In genomic region chr20:17660667-17661066, GRCh38 we compare ENCODE assay signal across 18 cellular contexts. TPM values are rescaled to one million over a fixed set of nuclear protein-coding genes. Genes with fewer than 3 reads are reported as not detected.
DNase-seq lines count a peak whose midpoint lies in the region; ATAC-seq and TF ChIP-seq lines count a peak whose summit lies in the region.
"Had no signal": no experiment of that assay in that cellular context is flagged by ENCODE, and none has a peak within 500 bp of the region (broad histone marks: within the 10 kb centered on the region; RNA-seq: fewer than 3 reads in every experiment).

No MANE protein-coding gene starts in this region.

- H3K36me3 Mint-ChIP-seq in WTC11 = peaks cover 45% of the 10 kb centered on the region
- peaks cover 23% of the 10 kb centered on the region for H3K36me3 Mint-ChIP-seq in activated T-cell treated with anti-CD3 and anti-CD28 coated beads, Interleukin-2, amount 50 U/mL, for 24 hours (ENCODE audit: low read depth)

- H3F3A ChIP-seq in smooth muscle cell (ENCODE audit: low read depth) = peaks cover 41% of the 10 kb centered on the region

- in situ Hi-C loops in GM13976 (cut with MboI; ENCODE audit: low sequenced_read_pairs, unreplicated experiment) = no loop called here

- peaks cover 13% of the 10 kb centered on the region for H3K4me1 ChIP-seq in right cardiac atrium (ENCODE audit: control insufficient read depth, insufficient read depth, low read length)
- H3K4me1 ChIP-seq in smooth muscle cell (ENCODE audit: low read depth) = peaks cover 21% of the 10 kb centered on the region

- H3K4me3 ChIP-seq in right cardiac atrium (ENCODE audit: low read length) = no peak overlapping the region
- H3K4me3 ChIP-seq in smooth muscle cell = no peak overlapping the region

- peak overlapping the region; percentile 84 for H3K27ac ChIP-seq in right cardiac atrium (ENCODE audit: low read length)
- H3K27ac ChIP-seq in smooth muscle cell (ENCODE audit: low read depth) = peak overlapping the region; percentile 89
- H3K27ac ChIP-seq: HL-60, RWPE1 had no signal

- H3K9me3 ChIP-seq in right cardiac atrium (ENCODE audit: control insufficient read depth, low read length) (no peaks in the 10 kb centered on the region), smooth muscle cell (replicated peaks; ENCODE audit: low read depth) (no peaks in the 10 kb centered on the region)

- H3K27ac Mint-ChIP-seq in WTC11 = peak overlapping the region; percentile 40; the same call in 1 of the 2 replicates
- H3K27ac Mint-ChIP-seq in activated T-cell treated with anti-CD3 and anti-CD28 coated beads, Interleukin-2, amount 50 U/mL, for 24 hours = no peak overlapping the region
- H3K27ac Mint-ChIP-seq: activated CD8-positive, alpha-beta T cell treated with anti-CD3 and anti-CD28 coated beads, Interleukin-2, amount 10 ng/mL, durations not matched to agents 7 days and 5 days; memory B cell had no signal

- no peak overlapping the region for H3K9ac ChIP-seq in smooth muscle cell (ENCODE audit: low read depth)

- peaks cover 67% of the 10 kb centered on the region for H3K4me1 Mint-ChIP-seq in WTC11
- peaks cover 41% of the 10 kb centered on the region for H3K4me1 Mint-ChIP-seq in activated T-cell treated with anti-CD3 and anti-CD28 coated beads, Interleukin-2, amount 50 U/mL, for 24 hours (ENCODE audit: low read depth)
- H3K4me1 Mint-ChIP-seq: memory B cell had no signal

- TF ChIP-seq CTCF in GM13976 (IDR thresholded peaks at IDR 0.05; ENCODE audit: borderline replicate concordance, control extremely low read depth, extremely low read depth, insufficient read depth, missing control alignments) = no peak
- TF ChIP-seq CTCF in WTC11 (IDR thresholded peaks at IDR 0.05) = no peak
- no peak for TF ChIP-seq CTCF in smooth muscle cell (IDR thresholded peaks at IDR 0.05; ENCODE audit: borderline replicate concordance, insufficient read depth, poor library complexity, severe bottlenecking)

- DNase-seq in GM13976 (ENCODE audit: low spot score) (peak; percentile 15), WTC11 (ENCODE audit: low spot score) (no peak), right cardiac atrium (peak in 1 of 3 donors; percentile 23), smooth muscle cell (lab: John Stamatoyannopoulos, UW; ENCODE audit: unreplicated experiment) (no peak), RKO (ENCODE audit: low spot score) (no peak), Ammon's horn (ENCODE audit: low spot score) (no peak), dermis blood vessel endothelial cell (no peak)
- no peak for DNase-seq in activated T-cell treated with anti-CD3 and anti-CD28 coated beads, Interleukin-2, amount 50 U/mL, for 24 hours
- DNase-seq: activated CD8-positive, alpha-beta T cell treated with anti-CD3 and anti-CD28 coated beads, Interleukin-2, amount 10 ng/mL, durations not matched to agents 7 days and 5 days; activated naive CD4-positive, alpha-beta T cell; CD4-positive, alpha-beta memory T cell; GF-D8; NCI-H187 treated with DMSO at 0.1 percent for 48 hours; NCI-H526; stimulated activated CD4-positive, alpha-beta T cell treated with anti-CD3 and anti-CD28 coated beads, Interleukin-2, amount 100 ng/mL, for 48 hours had no signal

- H3K27me3 Mint-ChIP-seq in WTC11 (ENCODE audit: low read depth) = no peaks in the 10 kb centered on the region
- no peaks in the 10 kb centered on the region for H3K27me3 Mint-ChIP-seq in activated T-cell treated with anti-CD3 and anti-CD28 coated beads, Interleukin-2, amount 50 U/mL, for 24 hours
- H3K27me3 Mint-ChIP-seq: CD4-positive, alpha-beta memory T cell; memory B cell had no signal

- H3K79me2 ChIP-seq in smooth muscle cell (ENCODE audit: low read depth) = peaks cover 100% of the 10 kb centered on the region

- H2AFZ ChIP-seq in smooth muscle cell (ENCODE audit: low read depth) = no peak overlapping the region

- H3K36me3 ChIP-seq in smooth muscle cell (ENCODE audit: low read depth) = peaks cover 6% of the 10 kb centered on the region

- no peak overlapping the region for H3K4me3 Mint-ChIP-seq in WTC11
- H3K4me3 Mint-ChIP-seq in activated T-cell treated with anti-CD3 and anti-CD28 coated beads, Interleukin-2, amount 50 U/mL, for 24 hours = no peak overlapping the region
- H3K4me3 Mint-ChIP-seq: activated CD8-positive, alpha-beta T cell treated with anti-CD3 and anti-CD28 coated beads, Interleukin-2, amount 10 ng/mL, durations not matched to agents 7 days and 5 days; CD4-positive, alpha-beta memory T cell; memory B cell had no signal

- H4K20me1 ChIP-seq in smooth muscle cell (ENCODE audit: low read depth) = peaks cover 100% of the 10 kb centered on the region

- 69% methylated on average over 6 of the region's 6 CpGs for WGBS in right cardiac atrium
- 94% methylated on average over 6 of the region's 6 CpGs for WGBS in smooth muscle cell (ENCODE audit: low lambda C conversion rate)

- CTCF ChIA-PET in WTC11 (lab: Charles Lee) = interaction anchor here (1.1 kb wide), 1 partner anchor 12 kb away, joined by 3 read pairs; no protein-coding TSS in a partner anchor

- H3K27me3 ChIP-seq in right cardiac atrium (ENCODE audit: control insufficient read depth, insufficient read depth) (no peaks in the 10 kb centered on the region), smooth muscle cell (ENCODE audit: low read depth) (no peaks in the 10 kb centered on the region)

- H3K9me3 Mint-ChIP-seq in WTC11 = peaks cover 16% of the 10 kb centered on the region
- no peaks in the 10 kb centered on the region for H3K9me3 Mint-ChIP-seq in activated T-cell treated with anti-CD3 and anti-CD28 coated beads, Interleukin-2, amount 50 U/mL, for 24 hours

- intact Hi-C loops in right cardiac atrium (cut with DNase I) = no loop called here

- no peak for ATAC-seq in WTC11
- peak in 1 of 2 donors; percentile 2 for ATAC-seq in right cardiac atrium
- ATAC-seq: activated CD8-positive, alpha-beta T cell treated with anti-CD3 and anti-CD28 coated beads, Interleukin-2, amount 10 ng/mL, durations not matched to agents 7 days and 5 days had no signal

- POLR2A ChIA-PET in WTC11 (lab: Charles Lee) = no interaction called here

- H3K4me2 ChIP-seq in smooth muscle cell = no peak overlapping the region

TF ChIP-seq in WTC11, 78 proteins besides CTCF, POLR2A, EP300 and RAD21:
- TF ChIP-seq ATF3 (CRISPR knock-in tag; conservative IDR thresholded peaks at IDR 0.05) (no peak), ZNF232 (CRISPR knock-in tag; IDR thresholded peaks at IDR 0.05) (no peak), ZNF263 (CRISPR knock-in tag; IDR thresholded peaks at IDR 0.05; ENCODE audit: low read depth) (no peak), ZNF671 (CRISPR knock-in tag; IDR thresholded peaks at IDR 0.05) (no peak), FOXP1 (CRISPR knock-in tag; IDR thresholded peaks at IDR 0.05; ENCODE audit: borderline replicate concordance) (no peak), SOX15 (CRISPR knock-in tag; IDR thresholded peaks at IDR 0.05) (no peak), ESRRA (CRISPR knock-in tag; IDR thresholded peaks at IDR 0.05; ENCODE audit: borderline replicate concordance) (no peak), NR1H2 (CRISPR knock-in tag; IDR thresholded peaks at IDR 0.05) (no peak)

RNA-seq across cellular contexts. Expression of gene RRBP1, which starts 21.4 kb away (rescaled TPM):
- total RNA-seq in WTC11 (2021) = 161 to 171 TPM (median 162 TPM) in 3 replicates
- 100 to 1,000 TPM in 1 of 4 donors, 10 to 100 TPM in 3; 49.8 to 120 (median 57.1) TPM for total RNA-seq in right cardiac atrium
- polyA plus RNA-seq in right cardiac atrium = 38.2 TPM
- 142 and 180 TPM in 2 replicates for total RNA-seq in smooth muscle cell
- 224 and 226 TPM in 2 replicates for polyA plus RNA-seq in smooth muscle cell
- total RNA-seq in dermis blood vessel endothelial cell = 123 and 224 TPM in 2 replicates

RNA-seq across cellular contexts. Expression of gene BANF2, which starts 39.1 kb away (rescaled TPM):
- total RNA-seq in WTC11 (2021) (not detected in 3 replicates), right cardiac atrium (not detected), smooth muscle cell (not detected in 2 replicates), dermis blood vessel endothelial cell (not detected in 2 replicates)
- polyA plus RNA-seq in right cardiac atrium (not detected), smooth muscle cell (not detected in 2 replicates)
- total RNA-seq: activated CD8-positive, alpha-beta T cell treated with anti-CD3 and anti-CD28 coated beads, Interleukin-2, amount 10 ng/mL, durations not matched to agents 7 days and 5 days; CD4-positive, alpha-beta memory T cell had no signal
- polyA plus RNA-seq: CD4-positive, alpha-beta memory T cell had no signal
